23 cellular contexts compared by ENCODE assay signal in the genomic region with DNA sequence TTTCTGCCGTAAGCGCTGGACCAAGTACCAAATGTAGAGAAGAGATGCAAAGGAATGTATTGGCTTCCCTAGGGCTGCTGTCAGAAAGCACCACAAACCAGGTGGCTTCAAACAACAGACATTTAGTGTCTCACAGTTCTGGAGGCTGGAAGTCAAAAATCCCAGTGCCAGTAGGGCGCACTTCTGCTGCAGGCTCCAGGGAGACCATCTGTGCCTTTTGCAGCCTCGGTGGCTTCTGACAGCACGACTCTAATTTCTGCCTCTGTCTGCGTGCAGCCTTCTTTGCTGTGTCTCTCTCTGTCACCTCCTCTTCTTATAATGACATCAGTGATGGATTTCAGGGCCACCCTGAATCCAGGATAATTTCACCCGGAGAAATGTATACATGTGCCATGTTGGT. TPM values are rescaled to one million over a fixed set of nuclear protein-coding genes. Genes with fewer than 3 reads are reported as not detected.
DNase-seq lines count a peak whose midpoint lies in the region; ATAC-seq and TF ChIP-seq lines count a peak whose summit lies in the region.
"Had no signal": no experiment of that assay in that cellular context is flagged by ENCODE, and none has a peak within 500 bp of the region (broad histone marks: within the 10 kb centered on the region; RNA-seq: fewer than 3 reads in every experiment).

No MANE protein-coding gene starts in this region.

- no peaks in the 10 kb centered on the region for H3K27me3 ChIP-seq in esophagus muscularis mucosa
- no peaks in the 10 kb centered on the region for H3K27me3 ChIP-seq in lower lobe of right lung (ENCODE audit: low read depth)
- H3K27me3 ChIP-seq in right atrium auricular region = no peaks in the 10 kb centered on the region
- H3K27me3 ChIP-seq: hepatocyte, testis had no signal

- H3K9me3 Mint-ChIP-seq in stimulated activated naive CD8-positive, alpha-beta T cell treated with anti-CD3 and anti-CD28 coated beads, Interleukin-15, Interleukin-2, amounts not matched to agents 100 ng/mL and 50 ng/mL, for 24 hours = peaks cover 4% of the 10 kb centered on the region
- peaks cover 5% of the 10 kb centered on the region for H3K9me3 Mint-ChIP-seq in activated CD4-positive, alpha-beta memory T cell treated with anti-CD3 and anti-CD28 coated beads, Interleukin-2, amount 10 ng/mL, durations not matched to agents 7 days and 5 days
- H3K9me3 Mint-ChIP-seq: neural crest cell had no signal

- intact Hi-C loops in esophagus muscularis mucosa (cut with DNase I) (no loop called here), lower lobe of right lung (cut with DNase I) (no loop called here)

- DNase-seq in stimulated activated naive CD8-positive, alpha-beta T cell treated with anti-CD3 and anti-CD28 coated beads, Interleukin-15, Interleukin-2, amounts not matched to agents 100 U/mL and 50 U/mL, for 24 hours = no peak
- no peak for DNase-seq in activated CD4-positive, alpha-beta memory T cell treated with anti-CD3 and anti-CD28 coated beads, Interleukin-2, amount 10 ng/mL, durations not matched to agents 7 days and 5 days
- DNase-seq in esophagus muscularis mucosa (ENCODE audit: extremely low spot score) (peak; percentile 42), lower lobe of right lung (no peak), right atrium auricular region (ENCODE audit: low spot score) (no peak)
- DNase-seq in activated effector memory CD4-positive, alpha-beta T cell treated with anti-CD3 and anti-CD28 coated beads, Interleukin-2, amount 50 U/mL, for 16 hours = no peak
- DNase-seq: activated naive CD4-positive, alpha-beta T cell treated with anti-CD3 and anti-CD28 coated beads, Interleukin-2, amount 50 U/mL, for 16 hours; Caco-2; effector CD4-positive, alpha-beta T cell; foreskin melanocyte; Karpas-422; left ventricle myocardium inferior; NCI-H1694 treated with DMSO at 0.1 percent for 48 hours; NCI-H2171 treated with DMSO at 0.1 percent for 48 hours; NCI-H526; T-helper 9 cell; testis had no signal

- TF ChIP-seq CTCF in esophagus muscularis mucosa (IDR thresholded peaks at IDR 0.05) = no peak
- no peak for TF ChIP-seq CTCF in lower lobe of right lung (IDR thresholded peaks at IDR 0.05)
- no peak for TF ChIP-seq CTCF in right atrium auricular region (IDR thresholded peaks at IDR 0.05)

- POLR2A ChIA-PET in activated CD4-positive, alpha-beta memory T cell treated with anti-CD3 and anti-CD28 coated beads, Interleukin-2, amount 10 ng/mL, durations not matched to agents 7 days and 5 days (lab: Charles Lee) = no interaction called here

- no peak for TF ChIP-seq POLR2A in esophagus muscularis mucosa (IDR thresholded peaks at IDR 0.05; ENCODE audit: low read depth)

- no peaks in the 10 kb centered on the region for H3K9me3 ChIP-seq in esophagus muscularis mucosa
- H3K9me3 ChIP-seq in lower lobe of right lung = peaks cover 4% of the 10 kb centered on the region
- H3K9me3 ChIP-seq in right atrium auricular region = no peaks in the 10 kb centered on the region
- H3K9me3 ChIP-seq: Caco-2, testis had no signal

- H3K4me1 Mint-ChIP-seq in stimulated activated naive CD8-positive, alpha-beta T cell treated with anti-CD3 and anti-CD28 coated beads, Interleukin-15, Interleukin-2, amounts not matched to agents 100 ng/mL and 50 ng/mL, for 24 hours (ENCODE audit: low read depth) = peaks cover 71% of the 10 kb centered on the region
- peaks cover 56% of the 10 kb centered on the region for H3K4me1 Mint-ChIP-seq in activated CD4-positive, alpha-beta memory T cell treated with anti-CD3 and anti-CD28 coated beads, Interleukin-2, amount 10 ng/mL, durations not matched to agents 7 days and 5 days
- H3K4me1 Mint-ChIP-seq: neural crest cell had no signal

- peak overlapping the region; percentile 98 for H3K4me3 Mint-ChIP-seq in stimulated activated naive CD8-positive, alpha-beta T cell treated with anti-CD3 and anti-CD28 coated beads, Interleukin-15, Interleukin-2, amounts not matched to agents 100 ng/mL and 50 ng/mL, for 24 hours
- peak overlapping the region; percentile 39 for H3K4me3 Mint-ChIP-seq in activated CD4-positive, alpha-beta memory T cell treated with anti-CD3 and anti-CD28 coated beads, Interleukin-2, amount 10 ng/mL, durations not matched to agents 7 days and 5 days
- H3K4me3 Mint-ChIP-seq: neural crest cell, WTC11 had no signal

- H3K36me3 Mint-ChIP-seq in stimulated activated naive CD8-positive, alpha-beta T cell treated with anti-CD3 and anti-CD28 coated beads, Interleukin-15, Interleukin-2, amounts not matched to agents 100 ng/mL and 50 ng/mL, for 24 hours (ENCODE audit: low read depth) = peaks cover 56% of the 10 kb centered on the region
- H3K36me3 Mint-ChIP-seq in activated CD4-positive, alpha-beta memory T cell treated with anti-CD3 and anti-CD28 coated beads, Interleukin-2, amount 10 ng/mL, durations not matched to agents 7 days and 5 days (ENCODE audit: low read depth) = peaks cover 72% of the 10 kb centered on the region

- no peaks in the 10 kb centered on the region for H3K27me3 Mint-ChIP-seq in stimulated activated naive CD8-positive, alpha-beta T cell treated with anti-CD3 and anti-CD28 coated beads, Interleukin-15, Interleukin-2, amounts not matched to agents 100 ng/mL and 50 ng/mL, for 24 hours
- no peaks in the 10 kb centered on the region for H3K27me3 Mint-ChIP-seq in activated CD4-positive, alpha-beta memory T cell treated with anti-CD3 and anti-CD28 coated beads, Interleukin-2, amount 10 ng/mL, durations not matched to agents 7 days and 5 days

- H3K27ac ChIP-seq in esophagus muscularis mucosa (replicated peaks in 1 of 4) = no peak overlapping the region
- no peak overlapping the region for H3K27ac ChIP-seq in lower lobe of right lung
- no peak overlapping the region for H3K27ac ChIP-seq in right atrium auricular region
- H3K27ac ChIP-seq: hepatocyte, left ventricle myocardium inferior, testis had no signal

- peak overlapping the region; percentile 67 for H3K27ac Mint-ChIP-seq in stimulated activated naive CD8-positive, alpha-beta T cell treated with anti-CD3 and anti-CD28 coated beads, Interleukin-15, Interleukin-2, amounts not matched to agents 100 ng/mL and 50 ng/mL, for 24 hours
- no peak overlapping the region for H3K27ac Mint-ChIP-seq in activated CD4-positive, alpha-beta memory T cell treated with anti-CD3 and anti-CD28 coated beads, Interleukin-2, amount 10 ng/mL, durations not matched to agents 7 days and 5 days
- H3K27ac Mint-ChIP-seq: WTC11 had no signal

- H3K4me3 ChIP-seq in esophagus muscularis mucosa = no peak overlapping the region
- H3K4me3 ChIP-seq in lower lobe of right lung = no peak overlapping the region
- no peak overlapping the region for H3K4me3 ChIP-seq in right atrium auricular region
- H3K4me3 ChIP-seq: hepatocyte, left ventricle myocardium inferior, testis had no signal

- H3K4me1 ChIP-seq in esophagus muscularis mucosa = peaks cover 21 to 46% (median 43%) of the 10 kb centered on the region in 4 donors
- peaks cover 46% of the 10 kb centered on the region for H3K4me1 ChIP-seq in lower lobe of right lung
- H3K4me1 ChIP-seq in right atrium auricular region = peaks cover 0 to 32% of the 10 kb centered on the region in 2 donors

- ATAC-seq in stimulated activated naive CD8-positive, alpha-beta T cell treated with anti-CD3 and anti-CD28 coated beads, Interleukin-15, Interleukin-2, amounts not matched to agents 100 U/mL and 50 U/mL, for 24 hours = no peak
- no peak for ATAC-seq in lower lobe of right lung
- ATAC-seq: WTC11 had no signal

- no peak for TF ChIP-seq EP300 in esophagus muscularis mucosa (IDR thresholded peaks at IDR 0.05)

- CTCF ChIA-PET in activated CD4-positive, alpha-beta memory T cell treated with anti-CD3 and anti-CD28 coated beads, Interleukin-2, amount 10 ng/mL, durations not matched to agents 7 days and 5 days (lab: Charles Lee) = no interaction called here

- WGBS in esophagus muscularis mucosa = 98% methylated on average over 7 of the region's 7 CpGs

- peaks cover 0 to under 1% (median 0%) of the 10 kb centered on the region in 4 donors for H3K36me3 ChIP-seq in esophagus muscularis mucosa
- H3K36me3 ChIP-seq in lower lobe of right lung = peaks cover 4% of the 10 kb centered on the region
- no peaks in the 10 kb centered on the region for H3K36me3 ChIP-seq in right atrium auricular region

RNA-seq across cellular contexts. Expression of gene APOL6, which starts 2.8 kb away (rescaled TPM):
- 10 to 100 TPM; 72.4 to 75.6 TPM for total RNA-seq in activated CD4-positive, alpha-beta memory T cell treated with anti-CD3 and anti-CD28 coated beads, Interleukin-2, amount 10 ng/mL, durations not matched to agents 7 days and 5 days
- 10 to 100 TPM; 10.1 to 21.0 (median 12.1) TPM for total RNA-seq in esophagus muscularis mucosa
- 53.8 TPM for total RNA-seq in lower lobe of right lung
- 1 to 10 TPM; 7.5 to 8.5 TPM for total RNA-seq in right atrium auricular region
- total RNA-seq: neural crest cell had no signal

RNA-seq across cellular contexts. Expression of gene MB, which starts 34.0 kb away (rescaled TPM):
- total RNA-seq in activated CD4-positive, alpha-beta memory T cell treated with anti-CD3 and anti-CD28 coated beads, Interleukin-2, amount 10 ng/mL, durations not matched to agents 7 days and 5 days = not detected
- 1 to 10 TPM in 1 of 4 donors, under 1 TPM in 1, not detected in 2; 0.63 to 3.0 TPM for total RNA-seq in esophagus muscularis mucosa
- 0.86 TPM for total RNA-seq in lower lobe of right lung
- total RNA-seq in right atrium auricular region = 1,000 to 10,000 TPM; 6,650 to 9,762 TPM
- total RNA-seq: chondrocyte, hepatocyte, neural crest cell, SK-MEL-5 had no signal

Comparison
In these comparisons a context has a peak if more than half of its experiments do, and no peak if none do; other contexts are left out.
1. RNA of gene MB, which starts 34.0 kb away (total RNA-seq): 6,650 to 9,762 TPM in right atrium auricular region; 0.86 TPM in lower lobe of right lung (single experiment), 0.63 to 3.0 TPM in esophagus muscularis mucosa and not detected in activated CD4-positive, alpha-beta memory T cell treated with anti-CD3 and anti-CD28 coated beads, Interleukin-2, amount 10 ng/mL, durations not matched to agents 7 days and 5 days; every median in the first group is over 1,000 times any median in the second.